21 cellular contexts compared by ENCODE assay signal in genomic region chr2:67879586-67880290, GRCh38.
A peak's percentile ranks its signal among the peaks of the same experiment; 100 is the strongest.
DNase-seq lines count a peak whose midpoint lies in the region; ATAC-seq, FAIRE-seq and TF ChIP-seq lines count a peak whose summit lies in the region.
"Had no signal": no experiment of that assay in that cellular context is flagged by ENCODE, and none has a peak within 500 bp of the region (broad histone marks: within the 10 kb centered on the region; RNA-seq: fewer than 3 reads in every experiment).

No MANE protein-coding gene starts in this region.

- H3K27me3 ChIP-seq in breast epithelium = no peaks in the 10 kb centered on the region
- H3K27me3 ChIP-seq in keratinocyte (ENCODE audit: control insufficient read depth, extremely low read depth, insufficient read depth, low read length) = no peaks in the 10 kb centered on the region
- no peaks in the 10 kb centered on the region for H3K27me3 ChIP-seq in uterus
- H3K27me3 ChIP-seq in upper lobe of right lung = no peaks in the 10 kb centered on the region
- H3K27me3 ChIP-seq: hepatocyte, left lung, stomach had no signal

- dilution Hi-C loops in keratinocyte (cut with MboI; ENCODE audit: extremely low pct_ligation_motif_present, low sequenced_read_pairs) = no loop called here

- peak overlapping the region; percentile 52 for H3K9ac ChIP-seq in keratinocyte (ENCODE audit: control insufficient read depth, extremely low read depth, insufficient read depth, low read length)

- no peaks in the 10 kb centered on the region for H3K79me2 ChIP-seq in keratinocyte (ENCODE audit: control insufficient read depth, insufficient read depth, low read length)
- H3K79me2 ChIP-seq: hepatocyte had no signal

- H3K4me1 Mint-ChIP-seq in MCF 10A (ENCODE audit: insufficient read depth, unreplicated experiment) = no peaks in the 10 kb centered on the region

- H3K27ac Mint-ChIP-seq in MCF 10A (ENCODE audit: low read depth, unreplicated experiment) = no peak overlapping the region
- H3K27ac Mint-ChIP-seq: activated T-cell treated with anti-CD3 and anti-CD28 coated beads, Interleukin-2, amount 50 U/mL, for 24 hours; endodermal cell; T-helper 1 cell treated with Interleukin-12 subunit alpha and Interleukin-12 subunit beta and Interleukin-4 antibody, amounts not matched to agents 30 μg/mL and 1 μg/mL, for 36 hours had no signal

- H3K27ac ChIP-seq in breast epithelium (no peak overlapping the region), keratinocyte (ENCODE audit: control insufficient read depth, insufficient read depth, low read length) (peak overlapping the region; percentile 82), uterus (no peak overlapping the region), upper lobe of right lung (no peak overlapping the region)
- H3K27ac ChIP-seq: hepatocyte, left lung, spleen, stomach had no signal

- POLR2A ChIA-PET in MCF 10A (lab: Yijun Ruan, JAX) = interaction anchor here (1.0 to 1.9 kb wide), 3 partner anchors 11 to 36 kb away, joined by 3 to 7 read pairs (median 4); no protein-coding TSS in a partner anchor

- no peak for ATAC-seq in upper lobe of right lung
- ATAC-seq in HG02981 (IDR thresholded peaks at IDR 0.05; ENCODE audit: unreplicated experiment) = no peak
- ATAC-seq: left lung had no signal

- no peak overlapping the region for H3K4me3 Mint-ChIP-seq in MCF 10A (ENCODE audit: unreplicated experiment)
- H3K4me3 Mint-ChIP-seq: activated T-cell treated with anti-CD3 and anti-CD28 coated beads, Interleukin-2, amount 50 U/mL, for 24 hours; endodermal cell; T-helper 1 cell treated with Interleukin-12 subunit alpha and Interleukin-12 subunit beta and Interleukin-4 antibody, amounts not matched to agents 30 μg/mL and 1 μg/mL, for 36 hours had no signal

- H3K9me1 ChIP-seq in keratinocyte (ENCODE audit: control insufficient read depth, extremely low read depth, insufficient read depth, low read length) = no peaks in the 10 kb centered on the region

- H3K4me3 ChIP-seq in breast epithelium (no peak overlapping the region), keratinocyte (ENCODE audit: control insufficient read depth in 2 of 3, extremely low read depth in 1 of 3, insufficient read depth in 2 of 3, low read depth in 1 of 3, low read length in 3 of 3) (no peak overlapping the region), uterus (no peak overlapping the region), upper lobe of right lung (no peak overlapping the region)
- H3K4me3 ChIP-seq: hepatocyte, left lung, spleen, stomach had no signal

- H3K9me3 ChIP-seq in breast epithelium = no peaks in the 10 kb centered on the region
- no peaks in the 10 kb centered on the region for H3K9me3 ChIP-seq in keratinocyte (ENCODE audit: control insufficient read depth, low read depth, low read length)
- H3K9me3 ChIP-seq in uterus = no peaks in the 10 kb centered on the region
- H3K9me3 ChIP-seq in upper lobe of right lung = no peaks in the 10 kb centered on the region
- H3K9me3 ChIP-seq: left lung, spleen, stomach had no signal

- H3K4me1 ChIP-seq in breast epithelium (no peaks in the 10 kb centered on the region), keratinocyte (ENCODE audit: control insufficient read depth, extremely low read depth, insufficient read depth, low read length) (peaks cover 18% of the 10 kb centered on the region), uterus (no peaks in the 10 kb centered on the region), upper lobe of right lung (no peaks in the 10 kb centered on the region)
- H3K4me1 ChIP-seq: left lung, spleen, stomach had no signal

- CTCF ChIA-PET in MCF 10A (lab: Yijun Ruan, JAX) = interaction anchor here (0.6 to 1.3 kb wide), 2 partner anchors 12 to 828 kb away, joined by 3 to 4 read pairs; no protein-coding TSS in a partner anchor

- peak; percentile 87 for FAIRE-seq in keratinocyte (lab: Jason Lieb, UNC)
- FAIRE-seq: H1 had no signal

- no peaks in the 10 kb centered on the region for H3K27me3 Mint-ChIP-seq in MCF 10A (ENCODE audit: insufficient read depth, unreplicated experiment)

- no peaks in the 10 kb centered on the region for H3K36me3 Mint-ChIP-seq in MCF 10A (ENCODE audit: insufficient read depth, unreplicated experiment)

- TF ChIP-seq POLR2A in breast epithelium (IDR thresholded peaks at IDR 0.05) = no peak
- no peak for TF ChIP-seq POLR2A in uterus (IDR thresholded peaks at IDR 0.05)

- no peaks in the 10 kb centered on the region for H4K20me1 ChIP-seq in keratinocyte (ENCODE audit: control insufficient read depth, extremely low read depth, insufficient read depth, low read length)

- DNase-seq in MCF 10A (ENCODE audit: unreplicated experiment) (peak; percentile 41), breast epithelium (ENCODE audit: low spot score in 2 of 2) (no peak), astrocyte of the hippocampus (ENCODE audit: low read depth, low spot score) (peak; percentile 65), keratinocyte (ENCODE audit: low read depth, low spot score) (peak; percentile 50), uterus (no peak), upper lobe of right lung (no peak), HuH-7 (ENCODE audit: low spot score) (no peak)
- DNase-seq: 8988T; activated CD4-positive, CD25-positive, alpha-beta regulatory T cell treated with anti-CD3 and anti-CD28 coated beads, Interleukin-2, amount 50 U/mL, for 72 hours; activated T-cell treated with anti-CD3 and anti-CD28 coated beads, Interleukin-2, amount 50 U/mL, for 24 hours; KG1; left lung; NCI-H1436; NCI-H524 treated with DMSO at 0.1 percent for 48 hours; spleen; stomach had no signal

- BruUV-seq in MCF 10A (replicated peaks; lab: Mats Ljungman, UMichigan) = no TSS peak

- no peak for TF ChIP-seq CTCF in MCF 10A (IDR thresholded peaks at IDR 0.05; ENCODE audit: unreplicated experiment)
- no peak for TF ChIP-seq CTCF in breast epithelium (IDR thresholded peaks at IDR 0.05)
- no peak for TF ChIP-seq CTCF in keratinocyte (optimal IDR thresholded peaks at IDR 0.05 in 1 of 3, IDR thresholded peaks at IDR 0.05 in 1 of 3, conservative IDR thresholded peaks at IDR 0.05 in 1 of 3; ENCODE audit: extremely low read depth in 1 of 3, insufficient read depth in 2 of 3, low read length in 3 of 3)
- TF ChIP-seq CTCF in uterus (IDR thresholded peaks at IDR 0.05) = no peak
- TF ChIP-seq CTCF in upper lobe of right lung (IDR thresholded peaks at IDR 0.05) = no peak

- H3K36me3 ChIP-seq in breast epithelium (no peaks in the 10 kb centered on the region), keratinocyte (ENCODE audit: control insufficient read depth in 2 of 2, extremely low read depth in 1 of 2, insufficient read depth in 2 of 2, low read length in 2 of 2) (no peaks in the 10 kb centered on the region), uterus (no peaks in the 10 kb centered on the region), upper lobe of right lung (no peaks in the 10 kb centered on the region)
- H3K36me3 ChIP-seq: left lung, spleen, stomach had no signal

- H2AFZ ChIP-seq in keratinocyte (ENCODE audit: control insufficient read depth, low read length) = peak overlapping the region; percentile 75
- H2AFZ ChIP-seq: hepatocyte had no signal

- intact Hi-C loops in MCF 10A (cut with micrococcal nuclease) = no loop called here
- intact Hi-C loops in breast epithelium (cut with DNase I; ENCODE audit: low total_unique reads) = no loop called here
- intact Hi-C loops in uterus (cut with DNase I; ENCODE audit: low total_unique reads) = no loop called here
- intact Hi-C loops in upper lobe of right lung (cut with DNase I) = no loop called here

- peak overlapping the region; percentile 70 for H3K4me2 ChIP-seq in keratinocyte (ENCODE audit: control insufficient read depth, extremely low read depth, insufficient read depth, low read depth, low read length)
- H3K4me2 ChIP-seq: hepatocyte had no signal

- no peaks in the 10 kb centered on the region for H3K9me3 Mint-ChIP-seq in MCF 10A (ENCODE audit: unreplicated experiment)
- H3K9me3 Mint-ChIP-seq: activated T-cell treated with anti-CD3 and anti-CD28 coated beads, Interleukin-2, amount 50 U/mL, for 24 hours; endodermal cell; T-helper 1 cell treated with Interleukin-12 subunit alpha and Interleukin-12 subunit beta and Interleukin-4 antibody, amounts not matched to agents 30 μg/mL and 1 μg/mL, for 36 hours had no signal

Comparison
In these comparisons a context has a peak if more than half of its experiments do, and no peak if none do; other contexts are left out.
1. DNase-seq: peak in MCF 10A (single experiment), astrocyte of the hippocampus (single experiment) and keratinocyte (single experiment); none in breast epithelium (0 of 2), uterus (0 of 2), upper lobe of right lung (single experiment) and HuH-7 (single experiment).